8 cellular contexts compared by ENCODE assay signal in genomic region chr19:17309962-17310461, GRCh38. TPM values are rescaled to one million over a fixed set of nuclear protein-coding genes. Genes with fewer than 3 reads are reported as not detected.
A peak's percentile ranks its signal among the peaks of the same experiment; 100 is the strongest.
DNase-seq lines count a peak whose midpoint lies in the region; ATAC-seq and TF ChIP-seq lines count a peak whose summit lies in the region.

No MANE protein-coding gene starts in this region.

- no peaks in the 10 kb centered on the region for H3K9me3 Mint-ChIP-seq in activated naive CD4-positive, alpha-beta T cell treated with anti-CD3 and anti-CD28 coated beads, Interleukin-2, amount 10 ng/mL, durations not matched to agents 7 days and 5 days
- H3K9me3 Mint-ChIP-seq in type B pancreatic cell = no peaks in the 10 kb centered on the region

- H3K4me3 ChIP-seq in ascending aorta (peak overlapping the region; percentile 87 to 89), lower lobe of right lung (peak overlapping the region; percentile 80)

- H3K27me3 Mint-ChIP-seq in activated naive CD4-positive, alpha-beta T cell treated with anti-CD3 and anti-CD28 coated beads, Interleukin-2, amount 10 ng/mL, durations not matched to agents 7 days and 5 days = no peaks in the 10 kb centered on the region
- no peaks in the 10 kb centered on the region for H3K27me3 Mint-ChIP-seq in type B pancreatic cell

- H3K27ac ChIP-seq in ascending aorta (peak overlapping the region; percentile 65 to 73), lower lobe of right lung (peak overlapping the region; percentile 80)

- ATAC-seq in lower lobe of right lung (no peak), HG03280 (IDR thresholded peaks at IDR 0.05; ENCODE audit: unreplicated experiment) (no peak)

- H3K36me3 Mint-ChIP-seq in activated naive CD4-positive, alpha-beta T cell treated with anti-CD3 and anti-CD28 coated beads, Interleukin-2, amount 10 ng/mL, durations not matched to agents 7 days and 5 days = peaks cover 19% of the 10 kb centered on the region
- peaks cover 7% of the 10 kb centered on the region for H3K36me3 Mint-ChIP-seq in type B pancreatic cell

- H3K4me1 ChIP-seq in ascending aorta (peaks cover 11 to 22% of the 10 kb centered on the region in 2 donors), lower lobe of right lung (peaks cover 42% of the 10 kb centered on the region)

- CTCF ChIA-PET in activated naive CD4-positive, alpha-beta T cell treated with anti-CD3 and anti-CD28 coated beads, Interleukin-2, amount 10 ng/mL, durations not matched to agents 7 days and 5 days (lab: Charles Lee) = interaction anchor here (1.0 kb wide), 1 partner anchor 27 kb away, joined by 5 read pairs; no protein-coding TSS in a partner anchor

- H3K36me3 ChIP-seq in ascending aorta (peaks cover 10 to 14% of the 10 kb centered on the region in 2 donors), lower lobe of right lung (peaks cover 15% of the 10 kb centered on the region)

- no peaks in the 10 kb centered on the region for H3K27me3 ChIP-seq in ascending aorta
- H3K27me3 ChIP-seq in lower lobe of right lung (ENCODE audit: low read depth) = no peaks in the 10 kb centered on the region

- H3K9me3 ChIP-seq in ascending aorta (no peaks in the 10 kb centered on the region), lower lobe of right lung (no peaks in the 10 kb centered on the region)

- intact Hi-C loops in ascending aorta (cut with DNase I) (loop anchor here (1.0 kb wide), 1 partner anchor 73 kb away; no protein-coding TSS in a partner anchor), lower lobe of right lung (cut with DNase I) (no loop called here)

- peak overlapping the region; percentile 96 for H3K27ac Mint-ChIP-seq in activated naive CD4-positive, alpha-beta T cell treated with anti-CD3 and anti-CD28 coated beads, Interleukin-2, amount 10 ng/mL, durations not matched to agents 7 days and 5 days
- peak overlapping the region; percentile 96 for H3K27ac Mint-ChIP-seq in type B pancreatic cell

- DNase-seq in activated naive CD4-positive, alpha-beta T cell treated with anti-CD3 and anti-CD28 coated beads, Interleukin-2, amount 10 ng/mL, durations not matched to agents 7 days and 5 days = no peak
- no peak for DNase-seq in activated naive CD4-positive, alpha-beta T cell treated with Interleukin-2 at 50 U/mL for 16 hours
- no peak for DNase-seq in ascending aorta (ENCODE audit: low spot score in 2 of 2)
- DNase-seq in lower lobe of right lung = no peak
- DNase-seq in type B pancreatic cell (ENCODE audit: extremely low spot score, unreplicated experiment) = no peak
- no peak for DNase-seq in SW480 (ENCODE audit: low spot score)
- no peak for DNase-seq in NCI-H345 (lab: John Stamatoyannopoulos, UW)

- H3K4me3 Mint-ChIP-seq in activated naive CD4-positive, alpha-beta T cell treated with anti-CD3 and anti-CD28 coated beads, Interleukin-2, amount 10 ng/mL, durations not matched to agents 7 days and 5 days = peak overlapping the region; percentile 99
- peak overlapping the region; percentile 99 for H3K4me3 Mint-ChIP-seq in type B pancreatic cell

- peaks cover 54% of the 10 kb centered on the region for H3K4me1 Mint-ChIP-seq in activated naive CD4-positive, alpha-beta T cell treated with anti-CD3 and anti-CD28 coated beads, Interleukin-2, amount 10 ng/mL, durations not matched to agents 7 days and 5 days
- peaks cover 24% of the 10 kb centered on the region for H3K4me1 Mint-ChIP-seq in type B pancreatic cell (ENCODE audit: unreplicated experiment)

- TF ChIP-seq CTCF in ascending aorta (IDR thresholded peaks at IDR 0.05) (no peak), lower lobe of right lung (IDR thresholded peaks at IDR 0.05) (no peak), type B pancreatic cell (conservative IDR thresholded peaks at IDR 0.05) (no peak)

RNA-seq across cellular contexts. Expression of gene DDA1, which starts 0.6 kb away (rescaled TPM):
- total RNA-seq in ascending aorta = 15.8 TPM
- total RNA-seq in lower lobe of right lung = 32.2 TPM
- 38.7 and 46.0 TPM in 2 replicates for total RNA-seq in type B pancreatic cell (ENCODE audit: low replicate concordance)

RNA-seq across cellular contexts. Expression of gene MRPL34, which starts 4.3 kb away (rescaled TPM):
- 98.9 TPM for total RNA-seq in ascending aorta
- 68.3 TPM for total RNA-seq in lower lobe of right lung
- total RNA-seq in type B pancreatic cell (ENCODE audit: low replicate concordance) = 79.2 and 111 TPM in 2 replicates

RNA-seq across cellular contexts. Expression of gene ABHD8, which starts 6.8 kb away (rescaled TPM):
- total RNA-seq in ascending aorta (32.2 TPM), lower lobe of right lung (19.5 TPM), type B pancreatic cell (ENCODE audit: low replicate concordance) (11.6 and 14.3 TPM in 2 replicates)

RNA-seq across cellular contexts. Expression of gene ANO8, which starts 24.6 kb away (rescaled TPM):
- total RNA-seq in ascending aorta = 34.8 TPM
- 16.6 TPM for total RNA-seq in lower lobe of right lung
- total RNA-seq in type B pancreatic cell (ENCODE audit: low replicate concordance) = 38.4 and 51.3 TPM in 2 replicates

RNA-seq across cellular contexts. Expression of gene GTPBP3, which starts 27.3 kb away (rescaled TPM):
- total RNA-seq in ascending aorta = 256 TPM
- 21.0 TPM for total RNA-seq in lower lobe of right lung
- total RNA-seq in type B pancreatic cell (ENCODE audit: low replicate concordance) = 40.0 and 48.4 TPM in 2 replicates
